ENCODE assay signal across 8 cellular contexts in genomic region chr16:30894540-30895368, GRCh38. TPM values are rescaled to one million over a fixed set of nuclear protein-coding genes. Genes with fewer than 3 reads are reported as not detected.
DNase-seq lines count a peak whose midpoint lies in the region; ATAC-seq and TF ChIP-seq lines count a peak whose summit lies in the region.

No MANE protein-coding gene starts in this region.

- H3K27me3 ChIP-seq in DND-41 (ENCODE audit: insufficient read depth, low read length, poor library complexity), result no peaks in the 10 kb centered on the region
- no peaks in the 10 kb centered on the region for H3K27me3 ChIP-seq in PC-9 (ENCODE audit: insufficient read depth, low read depth)
- H3K27me3 ChIP-seq in parathyroid adenoma (ENCODE audit: control insufficient read depth, insufficient read depth, low read length), result no peaks in the 10 kb centered on the region
- H3K27me3 ChIP-seq in foreskin keratinocyte, result no peaks in the 10 kb centered on the region

- H2AFZ ChIP-seq in DND-41 (ENCODE audit: low read depth, low read length) (peak overlapping the region; percentile 80), PC-9 (peak overlapping the region; percentile 82), parathyroid adenoma (peak overlapping the region; percentile 89)

- no peaks in the 10 kb centered on the region for H3K9me3 ChIP-seq in DND-41 (ENCODE audit: insufficient read depth, low read length, severe bottlenecking)
- H3K9me3 ChIP-seq in PC-9 (ENCODE audit: insufficient read depth, low read depth), result no peaks in the 10 kb centered on the region
- no peaks in the 10 kb centered on the region for H3K9me3 ChIP-seq in parathyroid adenoma (ENCODE audit: control insufficient read depth, low read length)

- H3K27ac ChIP-seq in DND-41 (ENCODE audit: low read length) (no peak overlapping the region), PC-9 (peak overlapping the region; percentile 88), epithelial cell of prostate (peak overlapping the region; percentile 99), parathyroid adenoma (peak overlapping the region; percentile 96), foreskin keratinocyte (no peak overlapping the region)

- H3K4me2 ChIP-seq in DND-41 (ENCODE audit: insufficient read depth, low read length) (peak overlapping the region; percentile 97), PC-9 (peak overlapping the region; percentile 83), parathyroid adenoma (ENCODE audit: low read length) (peak overlapping the region; percentile 56)

- BruUV-seq in PC-9 (replicated peaks; lab: Mats Ljungman, UMichigan), result TSS peak; percentile 48

- H4K20me1 ChIP-seq in DND-41 (ENCODE audit: insufficient read depth, low read length) (no peaks in the 10 kb centered on the region), PC-9 (ENCODE audit: insufficient read depth) (no peaks in the 10 kb centered on the region)

- H3K79me2 ChIP-seq in DND-41 (ENCODE audit: insufficient read depth, low read length) (peaks cover 4% of the 10 kb centered on the region), PC-9 (ENCODE audit: low read depth) (peaks cover 9% of the 10 kb centered on the region), parathyroid adenoma (peaks cover 9% of the 10 kb centered on the region)

- CTCF ChIA-PET in PC-9 (lab: Charles Lee), result no interaction called here

- H3K4me3 ChIP-seq in DND-41 (ENCODE audit: low read depth in 1 of 2, low read length in 2 of 2), result peak overlapping the region in 1 of 2 experiments; percentile 88; a peak in 1 of 4 replicates
- H3K4me3 ChIP-seq in PC-9, result peak overlapping the region; percentile 45; the same call in 1 of the 2 replicates
- H3K4me3 ChIP-seq in parathyroid adenoma (ENCODE audit: low read depth, low read length), result peak overlapping the region; percentile 36

- no peak for DNase-seq in DND-41
- DNase-seq in PC-9, result no peak
- no peak for DNase-seq in epithelial cell of prostate (ENCODE audit: low read depth, low spot score)
- DNase-seq in ureter (ENCODE audit: low spot score), result no peak
- DNase-seq in foreskin keratinocyte, result no peak
- no peak for DNase-seq in activated CD4-positive, alpha-beta T cell treated with anti-CD3 and anti-CD28 coated beads, Interleukin-2, amount 50 U/mL, for 4 hours
- DNase-seq in GM19238 (ENCODE audit: insufficient read length, low spot score), result no peak

- H3F3A ChIP-seq in PC-9 (ENCODE audit: insufficient read depth, low read depth), result peaks cover 32% of the 10 kb centered on the region

- peaks cover 19% of the 10 kb centered on the region for H3K4me1 ChIP-seq in DND-41 (ENCODE audit: insufficient read depth, low read length)
- H3K4me1 ChIP-seq in PC-9 (replicated peaks; ENCODE audit: insufficient read depth), result peaks cover 34% of the 10 kb centered on the region
- peaks cover 21% of the 10 kb centered on the region for H3K4me1 ChIP-seq in parathyroid adenoma
- H3K4me1 ChIP-seq in foreskin keratinocyte, result peaks cover 13% of the 10 kb centered on the region

- H3K9me2 ChIP-seq in PC-9 (ENCODE audit: insufficient read depth), result no peaks in the 10 kb centered on the region

- no peak for TF ChIP-seq CTCF in DND-41 (IDR thresholded peaks at IDR 0.05; ENCODE audit: borderline replicate concordance, extremely low read depth, low read length, poor library complexity, severe bottlenecking)
- TF ChIP-seq CTCF in PC-9 (conservative IDR thresholded peaks at IDR 0.05), result 0 out of 2 replicates have a peak, but pooled peaks have one; percentile 15
- no peak for TF ChIP-seq CTCF in parathyroid adenoma (IDR thresholded peaks at IDR 0.05)
- TF ChIP-seq CTCF in foreskin keratinocyte (conservative IDR thresholded peaks at IDR 0.05), result no peak

- H3K36me3 ChIP-seq in DND-41 (ENCODE audit: insufficient read depth, low read length) (peaks cover 2% of the 10 kb centered on the region), PC-9 (ENCODE audit: low read depth) (no peaks in the 10 kb centered on the region), parathyroid adenoma (ENCODE audit: control insufficient read depth, insufficient read depth, low read length) (no peaks in the 10 kb centered on the region)

- POLR2A ChIA-PET in PC-9 (lab: Charles Lee; ENCODE audit: unreplicated experiment), result no interaction called here

- ATAC-seq in DND-41 (ENCODE audit: insufficient read depth, low read depth), result no peak
- ATAC-seq in foreskin keratinocyte, result no peak

- intact Hi-C loops in PC-9 (cut with micrococcal nuclease; ENCODE audit: unreplicated experiment), result loop anchor here (1.0 to 5.0 kb wide), 4 partner anchors 19 to 242 kb away; partner anchors contain the start of gene PRR14

- H3K9ac ChIP-seq in DND-41 (ENCODE audit: low read depth, low read length) (no peak overlapping the region), parathyroid adenoma (no peak overlapping the region)

RNA-seq across cellular contexts. Expression of gene BCL7C, which starts 0.9 kb away (rescaled TPM):
- total RNA-seq in PC-9 (2021), result 59.3 and 66.9 TPM in 2 replicates
- total RNA-seq in ureter, result 35.9 TPM
- 35.3 and 39.1 TPM in 2 replicates for total RNA-seq in foreskin keratinocyte
- 48.6 and 51.0 TPM in 2 replicates for polyA plus RNA-seq in foreskin keratinocyte

RNA-seq across cellular contexts. Expression of gene CTF1, which starts 1.7 kb away (rescaled TPM):
- 11.6 and 17.0 TPM in 2 replicates for total RNA-seq in PC-9 (2021)
- 8.2 TPM for total RNA-seq in ureter
- total RNA-seq in foreskin keratinocyte, result 0.95 and 1.6 TPM in 2 replicates
- polyA plus RNA-seq in foreskin keratinocyte, result 3.0 and 3.2 TPM in 2 replicates

RNA-seq across cellular contexts. Expression of gene FBXL19, which starts 28.6 kb away (rescaled TPM):
- total RNA-seq in PC-9 (2021), result 70.8 and 72.7 TPM in 2 replicates
- 25.7 TPM for total RNA-seq in ureter
- 32.2 and 33.0 TPM in 2 replicates for total RNA-seq in foreskin keratinocyte
- 21.8 and 23.3 TPM in 2 replicates for polyA plus RNA-seq in foreskin keratinocyte

RNA-seq across cellular contexts. Expression of gene ORAI3, which starts 54.1 kb away (rescaled TPM):
- 40.7 and 43.5 TPM in 2 replicates for total RNA-seq in PC-9 (2021)
- total RNA-seq in ureter, result 25.9 TPM
- total RNA-seq in foreskin keratinocyte, result 8.4 and 9.0 TPM in 2 replicates
- polyA plus RNA-seq in foreskin keratinocyte, result 9.1 and 9.2 TPM in 2 replicates

Comparison
In these comparisons a context has a peak if more than half of its experiments do, and no peak if none do; other contexts are left out.
1. H3K27ac ChIP-seq: peak in PC-9 (single experiment), epithelial cell of prostate (single experiment) and parathyroid adenoma (single experiment); none in DND-41 (single experiment) and foreskin keratinocyte (single experiment).
2. Peak in every context shown above with its lines, with median percentiles within 50 percentile points of each other: H2AFZ ChIP-seq and H3K4me2 ChIP-seq.